Comparison of ENCODE assay signal across 8 cellular contexts in genomic region chr18:2971741-2972552, GRCh38. TPM values are rescaled to one million over a fixed set of nuclear protein-coding genes. Genes with fewer than 3 reads are reported as not detected.
DNase-seq lines count a peak whose midpoint lies in the region; ATAC-seq lines count a peak whose summit lies in the region.

No MANE protein-coding gene starts in this region.

- intact Hi-C loops in Right ventricle myocardium inferior (cut with DNase I) = loop anchor here (2.0 kb wide), 1 partner anchor 41 kb away; the partner anchor contains the start of gene LPIN2

- no peaks in the 10 kb centered on the region for H3K36me3 ChIP-seq in KOPT-K1 (ENCODE audit: insufficient read depth, low read length)

- H3K27ac ChIP-seq in KOPT-K1 (ENCODE audit: low read depth, low read length, poor library complexity, severe bottlenecking) = peak overlapping the region; percentile 31

- DNase-seq in CD1c-positive myeloid dendritic cell (ENCODE audit: extremely low spot score) (peak; percentile 81), activated T-helper 1 cell treated with Interleukin-2 at 50 U/mL for 16 hours (ENCODE audit: low read depth) (peak; percentile 50), Right ventricle myocardium inferior (ENCODE audit: missing footprints) (peak; percentile 79), pons (ENCODE audit: low spot score) (no peak), DMS53 (lab: John Stamatoyannopoulos, UW) (no peak)
- peak; percentile 53 for DNase-seq in stimulated activated CD4-positive, alpha-beta T cell treated with anti-CD3 and anti-CD28 coated beads, Interleukin-2, amount 100 ng/mL, for 4 hours (ENCODE audit: low read depth)

- ATAC-seq in GM21367 (IDR thresholded peaks at IDR 0.05; ENCODE audit: unreplicated experiment) = peak; percentile 69
- peak; percentile 68 for ATAC-seq in Right ventricle myocardium inferior

- no peaks in the 10 kb centered on the region for H3K9me3 ChIP-seq in KOPT-K1 (ENCODE audit: insufficient read depth, low read length, poor library complexity, severe bottlenecking)

RNA-seq across cellular contexts. Expression of gene LPIN2, which starts 41.0 kb away (rescaled TPM):
- 9.9 TPM for total RNA-seq in Right ventricle myocardium inferior

Comparison
In these comparisons a context has a peak if more than half of its experiments do, and no peak if none do; other contexts are left out.
1. DNase-seq: peak in CD1c-positive myeloid dendritic cell (single experiment), activated T-helper 1 cell treated with Interleukin-2 at 50 U/mL for 16 hours (single experiment), Right ventricle myocardium inferior (single experiment) and stimulated activated CD4-positive, alpha-beta T cell treated with anti-CD3 and anti-CD28 coated beads, Interleukin-2, amount 100 ng/mL, for 4 hours (single experiment); none in pons (single experiment) and DMS53 (single experiment).